In genomic region chr12:5442251-5443006, GRCh38 we compare ENCODE assay signal across 8 cellular contexts. TPM values are rescaled to one million over a fixed set of nuclear protein-coding genes. Genes with fewer than 3 reads are reported as not detected.
A peak's percentile ranks its signal among the peaks of the same experiment; 100 is the strongest.
DNase-seq lines count a peak whose midpoint lies in the region; ATAC-seq and TF ChIP-seq lines count a peak whose summit lies in the region.

No MANE protein-coding gene starts in this region.

- H3K36me3 Mint-ChIP-seq in activated T-cell treated with anti-CD3 and anti-CD28 coated beads, Interleukin-2, amount 50 U/mL, for 72 hours (ENCODE audit: insufficient read depth in 2 of 2) = no peaks in the 10 kb centered on the region

- H3K4me1 Mint-ChIP-seq in activated T-cell treated with anti-CD3 and anti-CD28 coated beads, Interleukin-2, amount 50 U/mL, for 72 hours (ENCODE audit: low read depth) = no peaks in the 10 kb centered on the region
- H3K4me1 Mint-ChIP-seq in stimulated activated naive CD8-positive, alpha-beta T cell treated with anti-CD3 and anti-CD28 coated beads, Interleukin-15, amount 100 ng/mL, for 72 hours = no peaks in the 10 kb centered on the region

- H3K27ac Mint-ChIP-seq in activated T-cell treated with anti-CD3 and anti-CD28 coated beads, Interleukin-2, amount 50 U/mL, for 72 hours = no peak overlapping the region
- H3K27ac Mint-ChIP-seq in stimulated activated naive CD8-positive, alpha-beta T cell treated with anti-CD3 and anti-CD28 coated beads, Interleukin-15, amount 100 ng/mL, for 72 hours = no peak overlapping the region

- peak; percentile 86 for ATAC-seq in left lobe of liver
- no peak for ATAC-seq in activated T-cell treated with anti-CD3 and anti-CD28 coated beads, Interleukin-2, amount 50 U/mL, for 72 hours (replicated peaks in 1 of 2)
- no peak for ATAC-seq in stimulated activated naive CD8-positive, alpha-beta T cell treated with anti-CD3 and anti-CD28 coated beads, Interleukin-15, amount 100 ng/mL, for 72 hours

- no peak overlapping the region for H3K4me3 Mint-ChIP-seq in activated T-cell treated with anti-CD3 and anti-CD28 coated beads, Interleukin-2, amount 50 U/mL, for 72 hours
- H3K4me3 Mint-ChIP-seq in stimulated activated naive CD8-positive, alpha-beta T cell treated with anti-CD3 and anti-CD28 coated beads, Interleukin-15, amount 100 ng/mL, for 72 hours = no peak overlapping the region

- peaks cover 25% of the 10 kb centered on the region for H3K27me3 Mint-ChIP-seq in activated T-cell treated with anti-CD3 and anti-CD28 coated beads, Interleukin-2, amount 50 U/mL, for 72 hours (ENCODE audit: low read depth)
- H3K27me3 Mint-ChIP-seq in stimulated activated naive CD8-positive, alpha-beta T cell treated with anti-CD3 and anti-CD28 coated beads, Interleukin-15, amount 100 ng/mL, for 72 hours = peaks cover 39% of the 10 kb centered on the region

- DNase-seq in GM03348 (ENCODE audit: low spot score) (peak; percentile 71), NCI-H146 (lab: John Stamatoyannopoulos, UW) (peak; percentile 83), astrocyte of the spinal cord (ENCODE audit: low read depth, low spot score) (peak; percentile 58), left lobe of liver (ENCODE audit: low spot score) (no peak), foreskin melanocyte (no peak)
- no peak for DNase-seq in activated CD4-positive, CD25-positive, alpha-beta regulatory T cell (lab: John Stamatoyannopoulos, UW)
- DNase-seq in activated T-cell treated with anti-CD3 and anti-CD28 coated beads, Interleukin-2, amount 50 U/mL, for 72 hours = no peak
- no peak for DNase-seq in stimulated activated naive CD8-positive, alpha-beta T cell treated with anti-CD3 and anti-CD28 coated beads, Interleukin-15, amount 100 ng/mL, for 72 hours

- H3K4me3 ChIP-seq in astrocyte of the spinal cord (ENCODE audit: low read depth, low read length) = no peak overlapping the region

- peak; percentile 70 for TF ChIP-seq CTCF in astrocyte of the spinal cord (IDR thresholded peaks at IDR 0.05; ENCODE audit: low read depth, low read length)

- in situ Hi-C loops in astrocyte of the spinal cord (cut with HindIII; ENCODE audit: low sequenced_read_pairs) = no loop called here

- no peaks in the 10 kb centered on the region for H3K9me3 Mint-ChIP-seq in activated T-cell treated with anti-CD3 and anti-CD28 coated beads, Interleukin-2, amount 50 U/mL, for 72 hours
- H3K9me3 Mint-ChIP-seq in stimulated activated naive CD8-positive, alpha-beta T cell treated with anti-CD3 and anti-CD28 coated beads, Interleukin-15, amount 100 ng/mL, for 72 hours = no peaks in the 10 kb centered on the region

RNA-seq across cellular contexts. Expression of gene NTF3, which starts 10.5 kb away (rescaled TPM):
- 4.6 TPM for total RNA-seq in left lobe of liver
- not detected for total RNA-seq in activated T-cell treated with anti-CD3 and anti-CD28 coated beads, Interleukin-2, amount 50 U/mL, for 72 hours

Comparison
In these comparisons a context has a peak if more than half of its experiments do, and no peak if none do; other contexts are left out.
1. DNase-seq: peak in GM03348 (single experiment), NCI-H146 (single experiment) and astrocyte of the spinal cord (single experiment); none in left lobe of liver (single experiment), foreskin melanocyte (single experiment), activated CD4-positive, CD25-positive, alpha-beta regulatory T cell (0 of 4), activated T-cell treated with anti-CD3 and anti-CD28 coated beads, Interleukin-2, amount 50 U/mL, for 72 hours (0 of 2) and stimulated activated naive CD8-positive, alpha-beta T cell treated with anti-CD3 and anti-CD28 coated beads, Interleukin-15, amount 100 ng/mL, for 72 hours (0 of 2).